In the genomic region with DNA sequence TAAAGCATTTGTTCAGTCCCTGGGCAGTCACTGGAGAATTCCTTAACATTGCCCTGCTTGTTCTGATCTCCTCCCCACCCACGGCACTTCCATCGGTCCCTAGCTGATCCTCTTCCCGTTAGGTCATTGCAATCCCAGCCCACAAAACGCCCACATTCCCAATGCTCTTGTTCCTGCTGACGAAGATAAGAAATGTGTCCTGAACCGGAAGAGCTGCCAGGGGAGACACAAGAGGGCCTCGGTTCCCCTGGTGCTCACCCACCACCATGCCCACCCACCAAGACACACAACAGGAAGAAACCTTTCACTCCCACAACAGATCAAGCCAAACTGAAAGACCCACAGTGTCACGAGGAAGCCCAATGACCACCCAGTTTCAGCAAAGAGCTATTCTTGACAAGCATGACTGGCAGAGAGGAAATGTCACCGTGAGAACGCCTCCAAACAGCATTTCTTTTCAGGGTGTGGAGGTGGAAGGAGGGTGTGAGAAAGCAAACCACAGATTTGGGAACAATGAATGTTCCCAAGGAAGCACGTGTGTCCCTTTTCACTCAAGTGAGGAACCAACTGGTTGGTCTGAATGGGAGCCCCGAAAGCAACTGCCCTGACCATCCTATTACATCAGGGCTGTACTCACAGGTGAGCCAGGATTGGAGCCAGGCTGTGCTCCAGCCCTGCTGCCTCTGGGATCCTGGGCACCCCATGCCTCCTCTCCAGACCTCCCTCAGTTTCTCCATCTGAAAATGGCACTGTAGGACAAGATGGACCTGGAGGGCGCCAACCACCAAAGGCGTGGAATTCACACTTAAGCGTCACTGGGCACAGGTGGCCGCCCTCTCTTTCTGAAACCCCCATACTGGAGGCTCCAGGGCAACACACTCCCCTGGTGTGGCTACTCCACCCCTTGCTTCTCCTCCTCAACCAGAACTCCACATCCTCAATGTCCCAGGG, we compare ENCODE assay signal across 8 cellular contexts.
A peak's percentile ranks its signal among the peaks of the same experiment; 100 is the strongest.
DNase-seq lines count a peak whose midpoint lies in the region; ATAC-seq and TF ChIP-seq lines count a peak whose summit lies in the region.

No MANE protein-coding gene starts in this region.

- peak overlapping the region; percentile 73 for H3K27ac Mint-ChIP-seq in mesothelial cell of epicardium

- no peaks in the 10 kb centered on the region for H3K27me3 Mint-ChIP-seq in mesothelial cell of epicardium (ENCODE audit: low read depth)

- H3K4me3 Mint-ChIP-seq in mesothelial cell of epicardium: no peak overlapping the region

- H3K36me3 Mint-ChIP-seq in mesothelial cell of epicardium: peaks cover 51% of the 10 kb centered on the region

- DNase-seq in cardiac fibroblast (ENCODE audit: low read depth in 2 of 2) (peak; percentile 67 to 82), mesothelial cell of epicardium (ENCODE audit: low spot score in 2 of 2, unreplicated experiment in 2 of 2) (no peak), midbrain (lab: John Stamatoyannopoulos, UW) (no peak), cerebellar nuclear complex (lab: John Stamatoyannopoulos, UW) (no peak)

- ATAC-seq in GM18861 (IDR thresholded peaks at IDR 0.05; ENCODE audit: unreplicated experiment) (peak; percentile 40), HG03135 (IDR thresholded peaks at IDR 0.05; ENCODE audit: unreplicated experiment) (peak; percentile 43), HG02981 (IDR thresholded peaks at IDR 0.05; ENCODE audit: unreplicated experiment) (no peak), GM19351 (IDR thresholded peaks at IDR 0.05; ENCODE audit: unreplicated experiment) (no peak)

- peaks cover 3% of the 10 kb centered on the region for H3K4me1 Mint-ChIP-seq in mesothelial cell of epicardium

- no peaks in the 10 kb centered on the region for H3K9me3 Mint-ChIP-seq in mesothelial cell of epicardium

- TF ChIP-seq CTCF in cardiac fibroblast (IDR thresholded peaks at IDR 0.05; ENCODE audit: low read depth, low read length) (no peak), mesothelial cell of epicardium (IDR thresholded peaks at IDR 0.05; ENCODE audit: unreplicated experiment) (no peak)

- no peak overlapping the region for H3K4me3 ChIP-seq in cardiac fibroblast (replicated peaks in 1 of 2; ENCODE audit: low read depth in 2 of 2, low read length in 2 of 2)

Comparison
In these comparisons a context has a peak if more than half of its experiments do, and no peak if none do; other contexts are left out.
1. ATAC-seq: peak in GM18861 (single experiment) and HG03135 (single experiment); none in HG02981 (single experiment) and GM19351 (single experiment).
2. DNase-seq: peak in cardiac fibroblast (2 of 2); none in mesothelial cell of epicardium (0 of 2), midbrain (single experiment) and cerebellar nuclear complex (0 of 2).